ENCODE assay signal across 18 cellular contexts in genomic region chr13:37381502-37381901, GRCh38.
"Had no signal": no experiment of that assay in that cellular context is flagged by ENCODE, and none has a peak within 500 bp of the region (broad histone marks: within the 10 kb centered on the region; RNA-seq: fewer than 3 reads in every experiment).

No MANE protein-coding gene starts in this region.

- H3K4me3 ChIP-seq: heart right ventricle, mucosa of descending colon, psoas muscle, right lobe of liver, thoracic aorta had no signal

- H3K27me3 ChIP-seq: heart right ventricle, right lobe of liver had no signal

- H3K9me3 ChIP-seq: mucosa of descending colon, psoas muscle, right lobe of liver, thoracic aorta had no signal

- DNase-seq: heart right ventricle; hypothalamus; islet precursor cell; mammary epithelial cell; mucosa of descending colon; naive thymus-derived CD8-positive, alpha-beta T cell; psoas muscle; retina; right lobe of liver; stimulated activated CD4-positive, alpha-beta T cell treated with anti-CD3 and anti-CD28 coated beads, Interleukin-2, amount 100 ng/mL, for 24 hours; stimulated activated CD4-positive, alpha-beta T cell treated with anti-CD3 and anti-CD28 coated beads, Interleukin-4, amount 100 ng/mL, for 4 hours; stimulated activated naive B cell treated with anti-CD40 and anti-IgM and Interleukin-4, amounts not matched to agents 10 μg/mL and 1 μg/mL and 100 μg/mL, for 72 hours; stimulated activated naive CD8-positive, alpha-beta T cell treated with anti-CD3 and anti-CD28 coated beads, Interleukin-15, amount 100 ng/mL, for 72 hours; substantia nigra; trophoblast cell had no signal

- H3K36me3 ChIP-seq: heart right ventricle, right lobe of liver, thoracic aorta had no signal

- H3K27ac ChIP-seq: heart right ventricle, psoas muscle, right lobe of liver, thoracic aorta had no signal

- ATAC-seq: left lobe of liver; mucosa of descending colon; naive thymus-derived CD8-positive, alpha-beta T cell; psoas muscle; right lobe of liver; stimulated activated naive B cell treated with anti-CD40 and anti-IgM and Interleukin-4, amounts not matched to agents 10 μg/mL and 1 μg/mL and 100 μg/mL, for 72 hours; stimulated activated naive CD8-positive, alpha-beta T cell treated with anti-CD3 and anti-CD28 coated beads, Interleukin-15, amount 100 ng/mL, for 72 hours had no signal

- FAIRE-seq: frontal cortex had no signal

- H3K4me1 ChIP-seq: psoas muscle, right lobe of liver had no signal
